Comparison of ENCODE assay signal across 7 cellular contexts in genomic region chr7:65141405-65141778, GRCh38.
DNase-seq lines count a peak whose midpoint lies in the region; ATAC-seq, FAIRE-seq and TF ChIP-seq lines count a peak whose summit lies in the region.
"Not testable (repeated sequence)": the region's sequence is repeated elsewhere in the genome, so short reads cannot be mapped to it uniquely, and the experiment has no call there.

No MANE protein-coding gene starts in this region.

- H3K9me3 Mint-ChIP-seq in memory B cell = not testable (repeated sequence)

- WGBS in K562 (ENCODE audit: insufficient coverage, low coverage, missing lambda C conversion rate) = 43% methylated on average over 15 of the region's 20 CpGs
- 31 to 42% (median 31%) methylated on average over 14 to 16 of the region's 20 CpGs; no CpG with 5 or more reads in 2 of the 5 donors for WGBS in spleen, 5 donors

- not testable (repeated sequence) for TF ChIP-seq RAD21 in K562 (CRISPR knock-in tag; conservative IDR thresholded peaks at IDR 0.05 in 1 of 2, IDR thresholded peaks at IDR 0.05 in 1 of 2)

- in situ Hi-C loops in K562 (cut with MboI) = not testable (repeated sequence)

- not testable (repeated sequence) for H4K20me1 ChIP-seq in K562 (replicated peaks; ENCODE audit: control insufficient read depth, insufficient read depth, low read length)

- H2AFZ ChIP-seq in K562 (ENCODE audit: low read depth, low read length) = not testable (repeated sequence)

- not testable (repeated sequence) for TF ChIP-seq POLR2A in K562 (conservative IDR thresholded peaks at IDR 0.05); spleen (IDR thresholded peaks at IDR 0.05)

- H3K27ac Mint-ChIP-seq in memory B cell = not testable (repeated sequence)

- not testable (repeated sequence) for H3K36me3 ChIP-seq in H7 (replicated peaks; ENCODE audit: control insufficient read depth, insufficient read depth, low read length); NT2/D1 (ENCODE audit: insufficient read depth, insufficient read length, low read length); K562 (ENCODE audit: control insufficient read depth, insufficient read depth, low read length); iPS-18a (ENCODE audit: control insufficient read depth, low read depth, low read length); spleen

- not testable (repeated sequence) for H3K36me3 Mint-ChIP-seq in memory B cell

- not testable (repeated sequence) for H3K79me2 ChIP-seq in K562 (ENCODE audit: control insufficient read depth, insufficient read depth, low read length)

- not testable (repeated sequence) for BruUV-seq in K562 (replicated peaks; lab: Mats Ljungman, UMichigan)

- not testable (repeated sequence) for H3K4me2 ChIP-seq in K562 (ENCODE audit: insufficient read depth, low read length)

- POLR2A ChIA-PET in K562 (lab: Yijun Ruan, JAX) = not testable (repeated sequence)

- intact Hi-C loops in K562 (cut with micrococcal nuclease); Right ventricle myocardium inferior (cut with DNase I); spleen (cut with DNase I; ENCODE audit: low total_unique reads): not testable (repeated sequence)

- H3K4me1 ChIP-seq in NT2/D1 (ENCODE audit: insufficient read depth, insufficient read length); K562 (replicated peaks in 1 of 2; ENCODE audit: control insufficient read depth in 2 of 2, insufficient read depth in 2 of 2, low read length in 2 of 2); iPS-18a (ENCODE audit: control insufficient read depth, low read depth, low read length); spleen: not testable (repeated sequence)

- H3K9me3 ChIP-seq in NT2/D1 (ENCODE audit: insufficient read depth, low read length); K562 (replicated peaks; ENCODE audit: control insufficient read depth, insufficient read depth, low read depth, low read length); iPS-18a (ENCODE audit: control insufficient read depth, low read depth, low read length); spleen: not testable (repeated sequence)

- H3K4me3 Mint-ChIP-seq in memory B cell = peak overlapping the region; percentile 34

- TF ChIP-seq CTCF in K562 (IDR thresholded peaks at IDR 0.05 in 2 of 3, conservative IDR thresholded peaks at IDR 0.05 in 1 of 3; ENCODE audit: insufficient read depth in 2 of 3, low read depth in 1 of 3, low read length in 3 of 3); spleen (IDR thresholded peaks at IDR 0.05 in 8 of 11, conservative IDR thresholded peaks at IDR 0.05 in 3 of 11): not testable (repeated sequence)

- CTCF ChIA-PET in K562 (lab: Yijun Ruan, JAX; ENCODE audit: low intra/inter-chr PET ratio) = not testable (repeated sequence)

- not testable (repeated sequence) for DNase-seq in H7; NT2/D1 (ENCODE audit: low read depth, low spot score); K562 (ENCODE audit: extremely low read depth in 1 of 4, low spot score in 3 of 4)
- DNase-seq in Right ventricle myocardium inferior (ENCODE audit: missing footprints) (peak; percentile 56), memory B cell (ENCODE audit: low spot score in 2 of 2) (peak in 1 of 2 donors; percentile 2), spleen (peak; percentile 51)

- not testable (repeated sequence) for TF ChIP-seq EP300 in K562 (IDR thresholded peaks at IDR 0.05; ENCODE audit: low read length)

- not testable (repeated sequence) for H3K27me3 ChIP-seq in H7 (ENCODE audit: control insufficient read depth, insufficient read depth, low read length); NT2/D1 (ENCODE audit: insufficient read depth, insufficient read length); K562 (ENCODE audit: control insufficient read depth in 2 of 2, insufficient read depth in 2 of 2, low read length in 2 of 2); spleen (replicated peaks in 1 of 7)
- H3K27me3 ChIP-seq in iPS-18a (ENCODE audit: control insufficient read depth, insufficient read depth, low read length) = peaks cover 12% of the 10 kb centered on the region

- H3K4me3 ChIP-seq in H7 (ENCODE audit: insufficient read depth, low read depth, low read length) (peak overlapping the region; percentile 20; the same call in 1 of the 2 replicates), NT2/D1 (ENCODE audit: insufficient read length, low read depth) (peak overlapping the region; percentile 28), K562 (peak overlapping the region; percentile 29; the same call in 1 of the 2 replicates), iPS-18a (ENCODE audit: low read length) (peak overlapping the region; percentile 33), spleen (peak overlapping the region in 1 of 8 donors; percentile 40)

- H3K9me1 ChIP-seq in K562 (ENCODE audit: control insufficient read depth, insufficient read depth, low read length) = not testable (repeated sequence)

- not testable (repeated sequence) for H3K27ac ChIP-seq in K562 (ENCODE audit: extremely low read depth, low read depth, low read length); iPS-18a (ENCODE audit: low read length); spleen

- FAIRE-seq in K562 (lab: Jason Lieb, UNC) = not testable (repeated sequence)

- H3K9ac ChIP-seq in NT2/D1 (ENCODE audit: insufficient read length, low read depth); K562 (ENCODE audit: insufficient read depth in 1 of 2, low read depth in 2 of 2, low read length in 2 of 2); iPS-18a (ENCODE audit: low read length): not testable (repeated sequence)

- not testable (repeated sequence) for H3K4me1 Mint-ChIP-seq in memory B cell

- H3K27me3 Mint-ChIP-seq in memory B cell = not testable (repeated sequence)

- not testable (repeated sequence) for ATAC-seq in K562; Right ventricle myocardium inferior; memory B cell (ENCODE audit: low read depth)

TF ChIP-seq in K562, 482 proteins besides CTCF, POLR2A, EP300 and RAD21:
- peak; percentile 15; the same call in 1 of the 2 replicates for TF ChIP-seq RBFOX2 (IDR thresholded peaks at IDR 0.05; ENCODE audit: low read depth, low read length)
